ENCODE assay signal across 32 cellular contexts in the genomic region with DNA sequence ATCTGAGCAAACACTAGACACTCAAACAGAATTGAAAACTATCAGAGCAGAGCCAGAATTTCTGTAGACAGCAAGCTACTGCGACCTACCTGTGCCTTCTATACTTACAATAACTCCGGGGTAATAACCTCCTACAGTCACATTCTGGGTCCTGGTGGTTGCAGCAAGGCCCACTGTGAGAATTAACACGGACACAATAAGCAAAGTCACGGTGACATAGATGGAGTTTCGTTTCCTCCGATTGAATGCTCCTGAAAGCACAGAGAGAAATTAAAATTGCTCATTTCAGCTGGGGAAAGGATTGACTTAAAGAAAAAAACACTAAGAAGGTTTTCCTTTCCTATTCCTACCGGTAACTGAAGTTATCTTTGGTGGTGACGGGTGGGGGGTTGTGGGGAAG. TPM values are rescaled to one million over a fixed set of nuclear protein-coding genes. Genes with fewer than 3 reads are reported as not detected.
DNase-seq lines count a peak whose midpoint lies in the region; ATAC-seq, FAIRE-seq and TF ChIP-seq lines count a peak whose summit lies in the region.
"Had no signal": no experiment of that assay in that cellular context is flagged by ENCODE, and none has a peak within 500 bp of the region (broad histone marks: within the 10 kb centered on the region; RNA-seq: fewer than 3 reads in every experiment).

No MANE protein-coding gene starts in this region.

- H3K27me3 Mint-ChIP-seq in activated T-cell treated with anti-CD3 and anti-CD28 coated beads, Interleukin-2, amount 50 U/mL, for 24 hours, result peaks cover 54% of the 10 kb centered on the region

- no peak for TF ChIP-seq RAD21 in GM12878 (IDR thresholded peaks at IDR 0.05; ENCODE audit: insufficient read depth, low read depth, low read length)

- no peaks in the 10 kb centered on the region for H4K20me1 ChIP-seq in GM12878 (ENCODE audit: control insufficient read depth, insufficient read depth)

- no TSS peak for BruUV-seq in GM12878 (replicated peaks; lab: Mats Ljungman, UMichigan)

- no peak overlapping the region for H3K9ac ChIP-seq in GM12878 (ENCODE audit: control insufficient read depth, insufficient read depth, low read length)

- SMC1A ChIA-PET in GM12878 (lab: Charles Lee; ENCODE audit: uncharacterized antibody, unreplicated experiment), result interaction anchor here (1.0 to 6.6 kb wide), 3 partner anchors 17 to 61 kb away, joined by 3 to 55 read pairs (median 3); no protein-coding TSS in a partner anchor

- TF ChIP-seq CTCF in GM12878 (IDR thresholded peaks at IDR 0.05 in 2 of 3, conservative IDR thresholded peaks at IDR 0.05 in 1 of 3; ENCODE audit: control insufficient read depth in 2 of 3, extremely low read depth in 1 of 3, insufficient read depth in 1 of 3, low read depth in 3 of 3, low read length in 3 of 3) (no peak), upper lobe of left lung (IDR thresholded peaks at IDR 0.05) (no peak), transverse colon (IDR thresholded peaks at IDR 0.05) (no peak)

- intact Hi-C loops in GM12878 (cut with micrococcal nuclease; ENCODE audit: unreplicated experiment) (no loop called here), transverse colon (cut with DNase I; ENCODE audit: low total_unique reads) (no loop called here)

- H2AFZ ChIP-seq in GM12878 (ENCODE audit: control insufficient read depth, low read depth, low read length), result peak overlapping the region; percentile 2

- POLR2A ChIA-PET in GM12878 (lab: Charles Lee), result interaction anchor here (1.1 to 3.0 kb wide), 4 partner anchors 17 to 54 kb away, joined by 6 to 16 read pairs (median 8); a partner anchor contains a TSS

- H3K79me2 ChIP-seq in GM12878 (ENCODE audit: control insufficient read depth, insufficient read depth, low read length), result no peaks in the 10 kb centered on the region

- H3K36me3 Mint-ChIP-seq in activated T-cell treated with anti-CD3 and anti-CD28 coated beads, Interleukin-2, amount 50 U/mL, for 24 hours (ENCODE audit: low read depth), result no peaks in the 10 kb centered on the region
- H3K36me3 Mint-ChIP-seq: activated naive CD4-positive, alpha-beta T cell treated with anti-CD3 and anti-CD28 coated beads, Interleukin-2, amount 50 U/mL, for 24 hours; brain had no signal

- RAD21 ChIA-PET in GM12878 (lab: Charles Lee; ENCODE audit: unreplicated experiment), result interaction anchor here (0.9 to 1.6 kb wide), 3 partner anchors 17 to 171 kb away, joined by 3 to 4 read pairs (median 3); no protein-coding TSS in a partner anchor

- WGBS in GM12878 (ENCODE audit: insufficient coverage, insufficient replicate concordance, low lambda C conversion rate, missing lambda C conversion rate), result 53% methylated on average over 8 of the region's 8 CpGs
- WGBS in upper lobe of left lung, 2 donors, result 69 to 85% methylated on average over 7 to 8 of the region's 8 CpGs
- 70 to 81% methylated on average over 4 to 8 of the region's 8 CpGs for WGBS in transverse colon (ENCODE audit: low coverage in 1 of 2), 2 donors

- no peak for TF ChIP-seq POLR2A in GM12891 (IDR thresholded peaks at IDR 0.05; ENCODE audit: low read depth, low read length)
- TF ChIP-seq POLR2A in GM12878 (IDR thresholded peaks at IDR 0.05; ENCODE audit: low read depth, low read length), result no peak
- TF ChIP-seq POLR2A in upper lobe of left lung (IDR thresholded peaks at IDR 0.05), result no peak
- TF ChIP-seq POLR2A in transverse colon (IDR thresholded peaks at IDR 0.05), result no peak

- DNase-seq in GM12891 (ENCODE audit: insufficient read length, low spot score) (no peak), NOMO-1 (lab: John Stamatoyannopoulos, UW; ENCODE audit: unreplicated experiment in 2 of 2) (peak; percentile 33 to 79), GM12878 (ENCODE audit: low read depth, low spot score) (no peak), upper lobe of left lung (no peak), transverse colon (no peak)
- DNase-seq in activated T-cell treated with anti-CD3 and anti-CD28 coated beads, Interleukin-2, amount 50 U/mL, for 24 hours, result no peak
- no peak for DNase-seq in activated CD4-positive, alpha-beta T cell treated with anti-CD3 and anti-CD28 coated beads, Interleukin-2, amount 50 U/mL, for 1 hour
- DNase-seq: activated CD4-positive, alpha-beta T cell treated with anti-CD3 and anti-CD28 coated beads for 36 hours; amniotic stem cell; BE2C; dermis blood vessel endothelial cell; esophagus squamous epithelium; foreskin keratinocyte; heart left ventricle; KBM-7; kidney; left ventricle myocardium superior; NCI-H1694; NCI-H446; NCI-H774; PC-3; right lobe of liver; spleen; T-helper 2 cell; tibial artery had no signal

- H3K4me3 ChIP-seq in GM12878 (no peak overlapping the region), upper lobe of left lung (no peak overlapping the region), transverse colon (no peak overlapping the region)
- H3K4me3 ChIP-seq: esophagus squamous epithelium, heart left ventricle, right lobe of liver, spleen, tibial artery had no signal

- H3K4me3 Mint-ChIP-seq in activated T-cell treated with anti-CD3 and anti-CD28 coated beads, Interleukin-2, amount 50 U/mL, for 24 hours, result no peak overlapping the region
- H3K4me3 Mint-ChIP-seq: activated CD4-positive, alpha-beta T cell treated with anti-CD3 and anti-CD28 coated beads for 36 hours; activated naive CD4-positive, alpha-beta T cell treated with anti-CD3 and anti-CD28 coated beads, Interleukin-2, amount 50 U/mL, for 24 hours; brain had no signal

- H3K4me1 Mint-ChIP-seq in activated T-cell treated with anti-CD3 and anti-CD28 coated beads, Interleukin-2, amount 50 U/mL, for 24 hours (ENCODE audit: low read depth), result peaks cover 26% of the 10 kb centered on the region

- CTCF ChIA-PET in GM12878 (lab: Yijun Ruan, JAX), result interaction anchor here (1.0 to 1.9 kb wide), 3 partner anchors 14 to 49 kb away, joined by 3 to 6 read pairs (median 3); no protein-coding TSS in a partner anchor

- TF ChIP-seq EP300 in GM12878 (IDR thresholded peaks at IDR 0.05; ENCODE audit: borderline replicate concordance in 1 of 2, control insufficient read depth in 1 of 2, low read depth in 2 of 2, low read length in 2 of 2), result no peak
- no peak for TF ChIP-seq EP300 in upper lobe of left lung (IDR thresholded peaks at IDR 0.05)
- no peak for TF ChIP-seq EP300 in transverse colon (IDR thresholded peaks at IDR 0.05; ENCODE audit: low read depth)

- peak overlapping the region; percentile 4; the same call in 1 of the 2 replicates for H3K27ac ChIP-seq in GM12878 (ENCODE audit: control insufficient read depth, insufficient read depth)
- peak overlapping the region in 1 of 4 donors; percentile 11 for H3K27ac ChIP-seq in upper lobe of left lung
- no peak overlapping the region for H3K27ac ChIP-seq in transverse colon
- H3K27ac ChIP-seq: esophagus squamous epithelium, foreskin keratinocyte, heart left ventricle, right lobe of liver, tibial artery had no signal

- no peak overlapping the region for H3K27ac Mint-ChIP-seq in activated T-cell treated with anti-CD3 and anti-CD28 coated beads, Interleukin-2, amount 50 U/mL, for 24 hours
- H3K27ac Mint-ChIP-seq: activated CD4-positive, alpha-beta T cell treated with anti-CD3 and anti-CD28 coated beads for 36 hours; activated naive CD4-positive, alpha-beta T cell treated with anti-CD3 and anti-CD28 coated beads, Interleukin-2, amount 50 U/mL, for 24 hours; activated T-helper 2 cell treated with anti-CD3 and anti-CD28 coated beads, Interferon-gamma antibody, Interleukin-2, Interleukin-4, amounts not matched to agents 10 μg/mL and 5 μg/mL and 100 μg/mL, durations not matched to agents 14 hours and 24 hours and 36 hours; brain had no signal

- no peaks in the 10 kb centered on the region for H3K9me3 Mint-ChIP-seq in activated T-cell treated with anti-CD3 and anti-CD28 coated beads, Interleukin-2, amount 50 U/mL, for 24 hours
- H3K9me3 Mint-ChIP-seq: activated naive CD4-positive, alpha-beta T cell treated with anti-CD3 and anti-CD28 coated beads, Interleukin-2, amount 50 U/mL, for 24 hours; activated T-helper 2 cell treated with anti-CD3 and anti-CD28 coated beads, Interferon-gamma antibody, Interleukin-2, Interleukin-4, amounts not matched to agents 10 μg/mL and 5 μg/mL and 100 μg/mL, durations not matched to agents 14 hours and 24 hours and 36 hours had no signal

- H3K36me3 ChIP-seq in GM12878 (ENCODE audit: control insufficient read depth in 2 of 2, insufficient read depth in 2 of 2, low read length in 1 of 2) (no peaks in the 10 kb centered on the region), upper lobe of left lung (no peaks in the 10 kb centered on the region), transverse colon (no peaks in the 10 kb centered on the region)
- H3K36me3 ChIP-seq: BE2C, esophagus squamous epithelium, heart left ventricle, right lobe of liver, spleen, tibial artery had no signal

- H3K9me3 ChIP-seq in GM12878 (replicated peaks; ENCODE audit: control insufficient read depth, insufficient read depth, low read length), result no peaks in the 10 kb centered on the region
- no peaks in the 10 kb centered on the region for H3K9me3 ChIP-seq in upper lobe of left lung
- no peaks in the 10 kb centered on the region for H3K9me3 ChIP-seq in transverse colon
- H3K9me3 ChIP-seq: BE2C, esophagus squamous epithelium, heart left ventricle, right lobe of liver, spleen had no signal

- FAIRE-seq in GM12891 (lab: Jason Lieb, UNC) (peak; percentile 48), GM12878 (lab: Jason Lieb, UNC) (no peak)
- FAIRE-seq: H54 had no signal

- H3K4me1 ChIP-seq in GM12878 (ENCODE audit: control insufficient read depth, insufficient read depth, low read length), result peaks cover 13% of the 10 kb centered on the region
- H3K4me1 ChIP-seq in upper lobe of left lung, result peaks cover 0 to 6% (median 2%) of the 10 kb centered on the region in 4 donors
- H3K4me1 ChIP-seq in transverse colon, result peaks cover 0 to 4% (median 0%) of the 10 kb centered on the region in 4 donors
- H3K4me1 ChIP-seq: BE2C, foreskin keratinocyte, right lobe of liver had no signal

- H3K4me2 ChIP-seq in GM12878 (ENCODE audit: control insufficient read depth, insufficient read depth), result 0 out of 2 replicates have a peak overlapping the region, but pooled peaks have one; percentile 1

- ATAC-seq in HG02885 (IDR thresholded peaks at IDR 0.05; ENCODE audit: poor library complexity, unreplicated experiment) (peak; percentile 43), GM12878 (peak; percentile 45), upper lobe of left lung (ENCODE audit: low FRiP score in 2 of 2) (no peak)
- ATAC-seq: activated CD4-positive, alpha-beta T cell treated with anti-CD3 and anti-CD28 coated beads for 36 hours; foreskin keratinocyte; heart left ventricle; left ventricle myocardium superior; PC-3; right lobe of liver; Right ventricle myocardium inferior had no signal

- in situ Hi-C loops in GM12878 (cut with MboI) (no loop called here), transverse colon (cut with MboI; ENCODE audit: low pct_ligation_motif_present in 1 of 4, low pct_unique_long_range_greater_than_20kb in 1 of 4, low sequenced_read_pairs in 3 of 4) (no loop called here)

- H3K27me3 ChIP-seq in GM12878 (replicated peaks in 1 of 2; ENCODE audit: control insufficient read depth in 2 of 2, insufficient read depth in 2 of 2, low read length in 1 of 2), result no peaks in the 10 kb centered on the region
- no peaks in the 10 kb centered on the region for H3K27me3 ChIP-seq in upper lobe of left lung
- H3K27me3 ChIP-seq in transverse colon, result peaks cover 19% of the 10 kb centered on the region

RNA-seq across cellular contexts. Expression of a gene that starts 7.0 kb away (rescaled TPM):
- 0.15 TPM for polyA plus RNA-seq in GM12891 (2012; ENCODE audit: low read depth, missing spikeins)
- total RNA-seq in GM12878 (2013; cell fraction: nucleolus; rRNA removed), result 1.7 and 1.9 TPM in 2 replicates
- total RNA-seq in GM12878 (2014; rRNA removed), result 0.90 and 1.3 TPM in 2 replicates
- total RNA-seq in GM12878 (2014; rRNA removed; fragmentation: Illumina TruSeq; extraction: Trizol), result 1.3 and 1.4 TPM in 2 replicates
- total RNA-seq in GM12878 (2021), result 1.5 and 1.6 TPM in 2 replicates
- polyA plus RNA-seq in GM12878 (2011; ENCODE audit: low read depth), result 0.51 TPM
- polyA plus RNA-seq in GM12878 (2011; rRNA removed), result 5.4 and 5.6 TPM in 2 replicates
- polyA plus RNA-seq in GM12878 (2011; cell fraction: cytosol; rRNA removed), result 4.0 and 4.6 TPM in 2 replicates
- polyA plus RNA-seq in GM12878 (2011; cell fraction: nucleus; rRNA removed), result 3.2 and 3.8 TPM in 2 replicates
- 0.93 and 0.95 TPM in 2 replicates for polyA plus RNA-seq in GM12878 (2012)
- 2.6 TPM in 2 replicates for polyA plus RNA-seq in GM12878 (2014; fragmentation: Illumina TruSeq; extraction: Trizol)
- polyA plus RNA-seq in GM12878 (2014; fragmentation: Nextera tagmentation; extraction: Ambion mirVana), result 1 to 10 TPM in 1 of 2 experiments, under 1 TPM in 1; 0.98 to 1.0 TPM
- polyA plus RNA-seq in GM12878 (2014; rRNA removed), result 0.91 and 1.5 TPM in 2 replicates
- polyA plus RNA-seq in GM12878 (2016; fragmentation: Nextera tagmentation; extraction: Ambion mirVana), result 1 to 10 TPM; 1.2 to 1.4 TPM
- 4.5 and 4.7 TPM in 2 replicates for polyA minus RNA-seq in GM12878 (2011; rRNA and poly(A)+ RNA removed)
- polyA minus RNA-seq in GM12878 (2011; cell fraction: cytosol; rRNA and poly(A)+ RNA removed), result 0.94 and 1.6 TPM in 2 replicates
- polyA minus RNA-seq in GM12878 (2011; cell fraction: nucleus; rRNA and poly(A)+ RNA removed), result 1.1 and 1.7 TPM in 2 replicates
- total RNA-seq in upper lobe of left lung, result 1 to 10 TPM; 1.0 to 3.3 (median 1.6) TPM
- 1 to 10 TPM in 3 of 4 donors, not detected in 1; 1.2 to 1.7 (median 1.4) TPM for total RNA-seq in transverse colon
- total RNA-seq: activated CD4-positive, alpha-beta T cell treated with anti-CD3 and anti-CD28 coated beads for 36 hours; activated T-helper 2 cell treated with anti-CD3 and anti-CD28 coated beads, Interferon-gamma antibody, Interleukin-2, Interleukin-4, amounts not matched to agents 10 μg/mL and 5 μg/mL and 100 μg/mL, durations not matched to agents 14 hours and 24 hours and 36 hours; dermis blood vessel endothelial cell; PC-3 had no signal
- polyA plus RNA-seq: foreskin keratinocyte had no signal

RNA-seq across cellular contexts. Expression of a gene that starts 53.6 kb away (rescaled TPM):
- polyA plus RNA-seq in GM12891 (2012; ENCODE audit: low read depth, missing spikeins), result 8.4 TPM
- total RNA-seq in GM12878 (2013; cell fraction: nucleolus; rRNA removed), result 28.0 and 28.4 TPM in 2 replicates
- total RNA-seq in GM12878 (2014; rRNA removed), result 14.1 and 17.7 TPM in 2 replicates
- total RNA-seq in GM12878 (2014; rRNA removed; fragmentation: Illumina TruSeq; extraction: Trizol), result 25.6 and 26.3 TPM in 2 replicates
- 17.1 and 18.3 TPM in 2 replicates for total RNA-seq in GM12878 (2021)
- 5.0 TPM for polyA plus RNA-seq in GM12878 (2011; ENCODE audit: low read depth)
- 19.6 and 31.4 TPM in 2 replicates for polyA plus RNA-seq in GM12878 (2011; rRNA removed)
- polyA plus RNA-seq in GM12878 (2011; cell fraction: cytosol; rRNA removed), result 7.1 and 9.1 TPM in 2 replicates
- polyA plus RNA-seq in GM12878 (2011; cell fraction: nucleus; rRNA removed), result 12.2 and 14.4 TPM in 2 replicates
- polyA plus RNA-seq in GM12878 (2012), result 10.1 and 12.4 TPM in 2 replicates
- 23.3 and 29.3 TPM in 2 replicates for polyA plus RNA-seq in GM12878 (2014; fragmentation: Illumina TruSeq; extraction: Trizol)
- 1 to 10 TPM; 5.2 to 5.4 TPM for polyA plus RNA-seq in GM12878 (2014; fragmentation: Nextera tagmentation; extraction: Ambion mirVana)
- 9.3 and 11.3 TPM in 2 replicates for polyA plus RNA-seq in GM12878 (2014; rRNA removed)
- 10 to 100 TPM; 21.3 to 23.6 TPM for polyA plus RNA-seq in GM12878 (2016; fragmentation: Nextera tagmentation; extraction: Ambion mirVana)
- 20.7 and 40.7 TPM in 2 replicates for polyA minus RNA-seq in GM12878 (2011; rRNA and poly(A)+ RNA removed)
- polyA minus RNA-seq in GM12878 (2011; cell fraction: cytosol; rRNA and poly(A)+ RNA removed), result 10.4 and 12.5 TPM in 2 replicates
- polyA minus RNA-seq in GM12878 (2011; cell fraction: nucleus; rRNA and poly(A)+ RNA removed), result 10.9 and 11.7 TPM in 2 replicates
- total RNA-seq in upper lobe of left lung, result 10 to 100 TPM in 4 of 6 donors, 1 to 10 TPM in 2; 5.0 to 18.6 (median 12.6) TPM
- total RNA-seq in transverse colon, result 10 to 100 TPM in 2 of 4 donors, 1 to 10 TPM in 2; 5.6 to 16.1 (median 10.0) TPM

RNA-seq across cellular contexts. Expression of a gene that starts 57.6 kb away (rescaled TPM):
- not detected for polyA plus RNA-seq in GM12891 (2012; ENCODE audit: low read depth, missing spikeins)
- not detected in 2 replicates for total RNA-seq in GM12878 (2013; cell fraction: nucleolus; rRNA removed)
- total RNA-seq in GM12878 (2014; rRNA removed) (not detected in 2 replicates), GM12878 (2014; rRNA removed; fragmentation: Illumina TruSeq; extraction: Trizol) (not detected in 2 replicates), GM12878 (2021) (not detected in 2 replicates), upper lobe of left lung (not detected), transverse colon (not detected)
- polyA plus RNA-seq in GM12878 (2011; ENCODE audit: low read depth), result not detected
- polyA plus RNA-seq in GM12878 (2011; rRNA removed) (0.01 TPM in 1 of 2 replicates, not detected in the other), GM12878 (2014; fragmentation: Illumina TruSeq; extraction: Trizol) (not detected in 2 replicates), GM12878 (2014; fragmentation: Nextera tagmentation; extraction: Ambion mirVana) (not detected), GM12878 (2014; rRNA removed) (not detected in 2 replicates), GM12878 (2016; fragmentation: Nextera tagmentation; extraction: Ambion mirVana) (not detected)
- polyA plus RNA-seq in GM12878 (2011; cell fraction: cytosol; rRNA removed), result not detected in 2 replicates
- polyA plus RNA-seq in GM12878 (2011; cell fraction: nucleus; rRNA removed), result not detected in 2 replicates
- polyA plus RNA-seq in GM12878 (2012), result not detected in 2 replicates
- polyA minus RNA-seq in GM12878 (2011; rRNA and poly(A)+ RNA removed), result not detected in 2 replicates
- polyA minus RNA-seq in GM12878 (2011; cell fraction: cytosol; rRNA and poly(A)+ RNA removed), result not detected in 2 replicates
- polyA minus RNA-seq in GM12878 (2011; cell fraction: nucleus; rRNA and poly(A)+ RNA removed), result not detected in 2 replicates
- total RNA-seq: activated CD4-positive, alpha-beta T cell treated with anti-CD3 and anti-CD28 coated beads for 36 hours; activated T-helper 2 cell treated with anti-CD3 and anti-CD28 coated beads, Interferon-gamma antibody, Interleukin-2, Interleukin-4, amounts not matched to agents 10 μg/mL and 5 μg/mL and 100 μg/mL, durations not matched to agents 14 hours and 24 hours and 36 hours; dermis blood vessel endothelial cell; esophagus squamous epithelium; foreskin keratinocyte; kidney; left ventricle myocardium superior; PC-3; posterior vena cava; right lobe of liver; Right ventricle myocardium inferior; spleen had no signal
- polyA plus RNA-seq: foreskin keratinocyte, spleen had no signal

Comparison
In these comparisons a context has a peak if more than half of its experiments do, and no peak if none do; other contexts are left out.
1. DNase-seq: peak in NOMO-1 (2 of 2); none in GM12891 (single experiment), GM12878 (single experiment), activated T-cell treated with anti-CD3 and anti-CD28 coated beads, Interleukin-2, amount 50 U/mL, for 24 hours (single experiment), activated CD4-positive, alpha-beta T cell treated with anti-CD3 and anti-CD28 coated beads, Interleukin-2, amount 50 U/mL, for 1 hour (single experiment), upper lobe of left lung (0 of 2) and transverse colon (single experiment).
2. ATAC-seq: peak in HG02885 (single experiment) and GM12878 (single experiment); none in upper lobe of left lung (0 of 2).